8 cellular contexts compared by ENCODE assay signal in the genomic region with DNA sequence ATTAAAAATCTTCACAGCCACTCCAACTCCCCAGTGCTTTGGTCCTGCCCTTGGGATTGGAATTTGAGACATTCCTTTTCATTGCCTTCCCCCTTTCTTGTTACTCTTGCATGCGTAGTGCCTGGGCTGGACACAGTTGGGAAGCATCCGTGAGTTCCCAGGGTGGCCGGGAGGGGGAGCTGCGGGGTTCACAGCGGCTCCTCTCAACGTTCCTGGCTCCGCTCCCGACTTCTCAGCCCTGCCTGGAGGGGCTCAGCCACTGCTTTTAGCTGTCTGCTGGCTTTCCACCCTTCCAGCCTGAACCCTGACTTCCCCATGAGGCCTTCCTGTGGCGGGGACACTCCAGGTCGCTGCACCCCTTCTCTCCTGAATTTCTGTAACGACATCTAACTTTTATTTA. TPM values are rescaled to one million over a fixed set of nuclear protein-coding genes. Genes with fewer than 3 reads are reported as not detected.
DNase-seq lines count a peak whose midpoint lies in the region; ATAC-seq, FAIRE-seq and TF ChIP-seq lines count a peak whose summit lies in the region.

No MANE protein-coding gene starts in this region.

- H2BK120ac ChIP-seq in mesendoderm (ENCODE audit: low read depth, low read length): no peak overlapping the region

- POLR2A ChIA-PET in activated CD8-positive, alpha-beta T cell treated with anti-CD3 and anti-CD28 coated beads, Interleukin-2, amount 10 ng/mL, durations not matched to agents 7 days and 5 days (lab: Charles Lee): interaction anchor here (1.1 kb wide), 1 partner anchor 23 kb away, joined by 4 read pairs; a partner anchor contains a TSS
- POLR2A ChIA-PET in endothelial cell of umbilical vein (lab: Charles Lee): no interaction called here

- dilution Hi-C loops in endothelial cell of umbilical vein (cut with MboI; ENCODE audit: extremely low pct_ligation_motif_present, low sequenced_read_pairs): no loop called here

- no peak overlapping the region for H3K9ac ChIP-seq in endothelial cell of umbilical vein (replicated peaks; ENCODE audit: extremely low read depth, insufficient read depth, low read length)
- H3K9ac ChIP-seq in mesendoderm (ENCODE audit: low read length): no peak overlapping the region

- no TSS peak for BruUV-seq in endothelial cell of umbilical vein (replicated peaks; lab: Mats Ljungman, UMichigan)

- H3K9me1 ChIP-seq in endothelial cell of umbilical vein (replicated peaks; ENCODE audit: control insufficient read depth, extremely low read depth, insufficient read depth, low read length): no peaks in the 10 kb centered on the region

- H3K36me3 Mint-ChIP-seq in activated CD8-positive, alpha-beta T cell treated with anti-CD3 and anti-CD28 coated beads, Interleukin-2, amount 10 ng/mL, durations not matched to agents 7 days and 5 days (ENCODE audit: low read depth): peaks cover 8% of the 10 kb centered on the region

- no CpG with 5 or more reads among the region's 11 CpGs for WGBS in mesendoderm (ENCODE audit: extremely low coverage, insufficient coverage, low lambda C conversion rate)

- no peak overlapping the region for H3K4ac ChIP-seq in mesendoderm (ENCODE audit: low read depth, low read length)

- no peak overlapping the region for H2AFZ ChIP-seq in endothelial cell of umbilical vein (ENCODE audit: low read depth, low read length)

- H3K27me3 Mint-ChIP-seq in activated CD8-positive, alpha-beta T cell treated with anti-CD3 and anti-CD28 coated beads, Interleukin-2, amount 10 ng/mL, durations not matched to agents 7 days and 5 days (ENCODE audit: low read depth): no peaks in the 10 kb centered on the region

- peak; percentile 92 to 96 for TF ChIP-seq CTCF in endothelial cell of umbilical vein (IDR thresholded peaks at IDR 0.05; ENCODE audit: extremely low read depth in 1 of 2, insufficient read depth in 1 of 2, low read depth in 1 of 2, low read length in 2 of 2)

- no peak overlapping the region for H4K5ac ChIP-seq in mesendoderm (ENCODE audit: low read length)

- no peaks in the 10 kb centered on the region for H3K4me1 Mint-ChIP-seq in activated CD8-positive, alpha-beta T cell treated with anti-CD3 and anti-CD28 coated beads, Interleukin-2, amount 10 ng/mL, durations not matched to agents 7 days and 5 days (ENCODE audit: low read depth)

- H3K9me3 ChIP-seq in endothelial cell of umbilical vein (replicated peaks; ENCODE audit: control insufficient read depth, insufficient read depth, low read length): no peaks in the 10 kb centered on the region

- H3K4me1 ChIP-seq in endothelial cell of umbilical vein (ENCODE audit: control insufficient read depth, extremely low read depth, insufficient read depth, low read length) (peaks cover 4% of the 10 kb centered on the region), mesendoderm (ENCODE audit: control insufficient read depth, low read depth, low read length) (no peaks in the 10 kb centered on the region)

- H3K18ac ChIP-seq in mesendoderm (ENCODE audit: low read length): no peak overlapping the region

- H3K27ac ChIP-seq in endothelial cell of umbilical vein (ENCODE audit: insufficient read depth, low read depth, low read length) (no peak overlapping the region), mesendoderm (ENCODE audit: low read depth, low read length) (no peak overlapping the region)

- H3K27ac Mint-ChIP-seq in activated CD8-positive, alpha-beta T cell treated with anti-CD3 and anti-CD28 coated beads, Interleukin-2, amount 10 ng/mL, durations not matched to agents 7 days and 5 days: no peak overlapping the region

- no peak for TF ChIP-seq POLR2A in endothelial cell of umbilical vein (IDR thresholded peaks at IDR 0.05; ENCODE audit: low read depth, low read length)

- peak; percentile 85 for FAIRE-seq in endothelial cell of umbilical vein (lab: Jason Lieb, UNC)

- H3K4me3 Mint-ChIP-seq in activated CD8-positive, alpha-beta T cell treated with anti-CD3 and anti-CD28 coated beads, Interleukin-2, amount 10 ng/mL, durations not matched to agents 7 days and 5 days: no peak overlapping the region

- H3K4me3 ChIP-seq in endothelial cell of umbilical vein (replicated peaks in 1 of 3; ENCODE audit: insufficient read depth in 1 of 3, low read depth in 1 of 3, low read length in 3 of 3): no peak overlapping the region
- H3K4me3 ChIP-seq in mesendoderm (ENCODE audit: low read length): no peak overlapping the region

- H3K9me3 Mint-ChIP-seq in activated CD8-positive, alpha-beta T cell treated with anti-CD3 and anti-CD28 coated beads, Interleukin-2, amount 10 ng/mL, durations not matched to agents 7 days and 5 days (ENCODE audit: insufficient read depth): no peaks in the 10 kb centered on the region

- H4K20me1 ChIP-seq in endothelial cell of umbilical vein (replicated peaks; ENCODE audit: control insufficient read depth, extremely low read depth, insufficient read depth, low read length): no peaks in the 10 kb centered on the region

- no peaks in the 10 kb centered on the region for H3K79me2 ChIP-seq in endothelial cell of umbilical vein (ENCODE audit: control insufficient read depth, insufficient read depth, low read length)
- no peaks in the 10 kb centered on the region for H3K79me2 ChIP-seq in mesendoderm (ENCODE audit: control insufficient read depth, insufficient read depth, low read length)

- H2BK5ac ChIP-seq in mesendoderm (ENCODE audit: low read length): no peak overlapping the region

- peak; percentile 30 for DNase-seq in SKM-1 treated with dmso at 0.1 percent for 144 hours (lab: John Stamatoyannopoulos, UW; ENCODE audit: unreplicated experiment)
- DNase-seq in SKM-1 (lab: John Stamatoyannopoulos, UW; ENCODE audit: unreplicated experiment): no peak
- peak; percentile 44 for DNase-seq in NCI-H2227 treated with DMSO at 0.1 percent for 48 hours (lab: John Stamatoyannopoulos, UW)
- peak; percentile 54 for DNase-seq in activated CD8-positive, alpha-beta T cell treated with anti-CD3 and anti-CD28 coated beads, Interleukin-2, amount 10 ng/mL, durations not matched to agents 7 days and 5 days
- DNase-seq in endothelial cell of umbilical vein (ENCODE audit: low read depth, low spot score): peak; percentile 69
- peak; percentile 94 for DNase-seq in mesendoderm
- DNase-seq in stimulated activated naive CD8-positive, alpha-beta T cell treated with anti-CD3 and anti-CD28 coated beads, Interleukin-15, Interleukin-2, amounts not matched to agents 100 U/mL and 50 U/mL, for 24 hours: peak; percentile 67

- CTCF ChIA-PET in activated CD8-positive, alpha-beta T cell treated with anti-CD3 and anti-CD28 coated beads, Interleukin-2, amount 10 ng/mL, durations not matched to agents 7 days and 5 days (lab: Charles Lee): interaction anchor here (1.0 to 2.3 kb wide), 14 partner anchors 8 to 181 kb away, joined by 3 to 17 read pairs (median 4); a partner anchor contains a TSS
- CTCF ChIA-PET in endothelial cell of umbilical vein (lab: Charles Lee): interaction anchor here (0.5 to 3.2 kb wide), 31 partner anchors 9 to 939 kb away, joined by 3 to 38 read pairs (median 6); a partner anchor contains a TSS

- H3K23ac ChIP-seq in mesendoderm (ENCODE audit: low read length): no peak overlapping the region

- H4K8ac ChIP-seq in mesendoderm (ENCODE audit: low read depth, low read length): no peak overlapping the region

- H2AK5ac ChIP-seq in mesendoderm (ENCODE audit: low read length): no peak overlapping the region

- ATAC-seq in activated CD8-positive, alpha-beta T cell treated with anti-CD3 and anti-CD28 coated beads, Interleukin-2, amount 10 ng/mL, durations not matched to agents 7 days and 5 days: peak; percentile 65
- peak; percentile 72 for ATAC-seq in stimulated activated naive CD8-positive, alpha-beta T cell treated with anti-CD3 and anti-CD28 coated beads, Interleukin-15, Interleukin-2, amounts not matched to agents 100 U/mL and 50 U/mL, for 24 hours
- no peak for ATAC-seq in GM21619 (IDR thresholded peaks at IDR 0.05; ENCODE audit: unreplicated experiment)

- no peak overlapping the region for H3K56ac ChIP-seq in mesendoderm (ENCODE audit: low read length)

- no peaks in the 10 kb centered on the region for H3K79me1 ChIP-seq in mesendoderm (ENCODE audit: low read length)

- no peaks in the 10 kb centered on the region for H3K27me3 ChIP-seq in endothelial cell of umbilical vein (ENCODE audit: control insufficient read depth in 2 of 2, insufficient read depth in 2 of 2, low read length in 2 of 2)
- no peaks in the 10 kb centered on the region for H3K27me3 ChIP-seq in mesendoderm (ENCODE audit: insufficient read depth, low read length, poor library complexity)

- no peak overlapping the region for H2BK15ac ChIP-seq in mesendoderm (replicated peaks; ENCODE audit: low read depth)

- no peak overlapping the region for H3K4me2 ChIP-seq in endothelial cell of umbilical vein (ENCODE audit: insufficient read depth, low read length)
- no peak overlapping the region for H3K4me2 ChIP-seq in mesendoderm (ENCODE audit: low read length)

- intact Hi-C loops in endothelial cell of umbilical vein (cut with micrococcal nuclease): loop anchor here (1.0 kb wide), 3 partner anchors 91 to 188 kb away; no protein-coding TSS in a partner anchor

- H3K36me3 ChIP-seq in endothelial cell of umbilical vein (ENCODE audit: control insufficient read depth in 2 of 2, extremely low read depth in 1 of 2, insufficient read depth in 2 of 2, low read length in 2 of 2) (peaks cover 0 to under 1% of the 10 kb centered on the region in 2 experiments), mesendoderm (ENCODE audit: control insufficient read depth, insufficient read depth, low read length) (peaks cover 4% of the 10 kb centered on the region)

RNA-seq across cellular contexts. Expression of a gene that starts 3.2 kb away (rescaled TPM):
- under 1 TPM; 0.29 to 0.40 TPM for total RNA-seq in activated CD8-positive, alpha-beta T cell treated with anti-CD3 and anti-CD28 coated beads, Interleukin-2, amount 10 ng/mL, durations not matched to agents 7 days and 5 days
- not detected in 2 replicates for total RNA-seq in endothelial cell of umbilical vein
- polyA plus RNA-seq in endothelial cell of umbilical vein: not detected in 2 replicates
- polyA plus RNA-seq in endothelial cell of umbilical vein (2011; cell fraction: cytosol; rRNA removed): not detected in 2 replicates
- polyA plus RNA-seq in endothelial cell of umbilical vein (2011; cell fraction: nucleus; rRNA removed): not detected in 2 replicates
- not detected in 2 replicates for polyA plus RNA-seq in endothelial cell of umbilical vein (2012)
- polyA minus RNA-seq in endothelial cell of umbilical vein: not detected in 2 replicates
- not detected for polyA minus RNA-seq in endothelial cell of umbilical vein (2011; cell fraction: cytosol; rRNA and poly(A)+ RNA removed)
- polyA minus RNA-seq in endothelial cell of umbilical vein (2011; cell fraction: nucleus; rRNA and poly(A)+ RNA removed): not detected in 2 replicates
- not detected for polyA plus RNA-seq in mesendoderm (2013, experiment 1 of 2)
- not detected for polyA plus RNA-seq in mesendoderm (2013, experiment 2 of 2)

RNA-seq across cellular contexts. Expression of a gene that starts 18.8 kb away (rescaled TPM):
- total RNA-seq in activated CD8-positive, alpha-beta T cell treated with anti-CD3 and anti-CD28 coated beads, Interleukin-2, amount 10 ng/mL, durations not matched to agents 7 days and 5 days: not detected
- total RNA-seq in endothelial cell of umbilical vein: not detected in 2 replicates
- not detected in 2 replicates for polyA plus RNA-seq in endothelial cell of umbilical vein
- not detected in 2 replicates for polyA plus RNA-seq in endothelial cell of umbilical vein (2011; cell fraction: cytosol; rRNA removed)
- polyA plus RNA-seq in endothelial cell of umbilical vein (2011; cell fraction: nucleus; rRNA removed): not detected in 2 replicates
- polyA plus RNA-seq in endothelial cell of umbilical vein (2012): 0.83 and 0.87 TPM in 2 replicates
- not detected in 2 replicates for polyA minus RNA-seq in endothelial cell of umbilical vein
- not detected for polyA minus RNA-seq in endothelial cell of umbilical vein (2011; cell fraction: cytosol; rRNA and poly(A)+ RNA removed)
- polyA minus RNA-seq in endothelial cell of umbilical vein (2011; cell fraction: nucleus; rRNA and poly(A)+ RNA removed): not detected in 2 replicates
- not detected for polyA plus RNA-seq in mesendoderm (2013, experiment 1 of 2)
- not detected for polyA plus RNA-seq in mesendoderm (2013, experiment 2 of 2)

RNA-seq across cellular contexts. Expression of a gene that starts 23.3 kb away (rescaled TPM):
- total RNA-seq in activated CD8-positive, alpha-beta T cell treated with anti-CD3 and anti-CD28 coated beads, Interleukin-2, amount 10 ng/mL, durations not matched to agents 7 days and 5 days: 100 to 1,000 TPM; 138 to 142 TPM
- 110 and 136 TPM in 2 replicates for total RNA-seq in endothelial cell of umbilical vein
- polyA plus RNA-seq in endothelial cell of umbilical vein: 34.0 and 43.5 TPM in 2 replicates
- 70.0 and 78.4 TPM in 2 replicates for polyA plus RNA-seq in endothelial cell of umbilical vein (2011; cell fraction: cytosol; rRNA removed)
- 54.3 and 66.6 TPM in 2 replicates for polyA plus RNA-seq in endothelial cell of umbilical vein (2011; cell fraction: nucleus; rRNA removed)
- polyA plus RNA-seq in endothelial cell of umbilical vein (2012): 32.7 and 83.2 TPM in 2 replicates
- polyA minus RNA-seq in endothelial cell of umbilical vein: 42.6 and 49.4 TPM in 2 replicates
- polyA minus RNA-seq in endothelial cell of umbilical vein (2011; cell fraction: cytosol; rRNA and poly(A)+ RNA removed): 71.7 TPM
- polyA minus RNA-seq in endothelial cell of umbilical vein (2011; cell fraction: nucleus; rRNA and poly(A)+ RNA removed): 23.9 and 32.7 TPM in 2 replicates
- 109 TPM for polyA plus RNA-seq in mesendoderm (2013, experiment 1 of 2)
- polyA plus RNA-seq in mesendoderm (2013, experiment 2 of 2): 111 TPM

RNA-seq across cellular contexts. Expression of a gene that starts 23.4 kb away (rescaled TPM):
- total RNA-seq in activated CD8-positive, alpha-beta T cell treated with anti-CD3 and anti-CD28 coated beads, Interleukin-2, amount 10 ng/mL, durations not matched to agents 7 days and 5 days: 10 to 100 TPM; 56.9 to 65.9 TPM
- 33.8 and 39.9 TPM in 2 replicates for total RNA-seq in endothelial cell of umbilical vein
- 35.2 and 37.9 TPM in 2 replicates for polyA plus RNA-seq in endothelial cell of umbilical vein
- 43.4 and 45.5 TPM in 2 replicates for polyA plus RNA-seq in endothelial cell of umbilical vein (2011; cell fraction: cytosol; rRNA removed)
- polyA plus RNA-seq in endothelial cell of umbilical vein (2011; cell fraction: nucleus; rRNA removed): 12.5 and 13.5 TPM in 2 replicates
- 33.7 and 43.7 TPM in 2 replicates for polyA plus RNA-seq in endothelial cell of umbilical vein (2012)
- 24.5 and 46.8 TPM in 2 replicates for polyA minus RNA-seq in endothelial cell of umbilical vein
- polyA minus RNA-seq in endothelial cell of umbilical vein (2011; cell fraction: cytosol; rRNA and poly(A)+ RNA removed): 25.8 TPM
- 7.6 and 15.6 TPM in 2 replicates for polyA minus RNA-seq in endothelial cell of umbilical vein (2011; cell fraction: nucleus; rRNA and poly(A)+ RNA removed)
- polyA plus RNA-seq in mesendoderm (2013, experiment 1 of 2): 66.8 TPM
- polyA plus RNA-seq in mesendoderm (2013, experiment 2 of 2): 70.5 TPM

RNA-seq across cellular contexts. Expression of a gene that starts 37.1 kb away (rescaled TPM):
- total RNA-seq in activated CD8-positive, alpha-beta T cell treated with anti-CD3 and anti-CD28 coated beads, Interleukin-2, amount 10 ng/mL, durations not matched to agents 7 days and 5 days: 10 to 100 TPM in 1 of 2 experiments, 1 to 10 TPM in 1; 9.2 to 10.5 TPM
- total RNA-seq in endothelial cell of umbilical vein: 30.8 and 32.9 TPM in 2 replicates
- polyA plus RNA-seq in endothelial cell of umbilical vein: 31.0 and 31.3 TPM in 2 replicates
- polyA plus RNA-seq in endothelial cell of umbilical vein (2011; cell fraction: cytosol; rRNA removed): 32.4 and 32.8 TPM in 2 replicates
- 41.2 and 43.9 TPM in 2 replicates for polyA plus RNA-seq in endothelial cell of umbilical vein (2011; cell fraction: nucleus; rRNA removed)
- 32.1 and 32.3 TPM in 2 replicates for polyA plus RNA-seq in endothelial cell of umbilical vein (2012)
- 26.8 and 29.8 TPM in 2 replicates for polyA minus RNA-seq in endothelial cell of umbilical vein
- 9.6 TPM for polyA minus RNA-seq in endothelial cell of umbilical vein (2011; cell fraction: cytosol; rRNA and poly(A)+ RNA removed)
- 12.4 and 13.3 TPM in 2 replicates for polyA minus RNA-seq in endothelial cell of umbilical vein (2011; cell fraction: nucleus; rRNA and poly(A)+ RNA removed)
- polyA plus RNA-seq in mesendoderm (2013, experiment 1 of 2): 24.9 TPM
- 26.2 TPM for polyA plus RNA-seq in mesendoderm (2013, experiment 2 of 2)
